Comparison of ENCODE assay signal across 8 cellular contexts in genomic region chr7:45259966-45260646, GRCh38.
DNase-seq lines count a peak whose midpoint lies in the region; ATAC-seq and TF ChIP-seq lines count a peak whose summit lies in the region.

No MANE protein-coding gene starts in this region.

- H3K36me3 ChIP-seq in brain microvascular endothelial cell (replicated peaks) = no peaks in the 10 kb centered on the region

- no peak overlapping the region for H3K27ac ChIP-seq in VCaP
- no peak overlapping the region for H3K27ac ChIP-seq in brain microvascular endothelial cell

- peak; percentile 76 for ATAC-seq in GM18868 (IDR thresholded peaks at IDR 0.05; ENCODE audit: unreplicated experiment)

- no peaks in the 10 kb centered on the region for H3K27me3 ChIP-seq in brain microvascular endothelial cell (replicated peaks)

- peak; percentile 100 for TF ChIP-seq CTCF in VCaP (conservative IDR thresholded peaks at IDR 0.05)
- TF ChIP-seq CTCF in brain microvascular endothelial cell (IDR thresholded peaks at IDR 0.05; ENCODE audit: low read depth, low read length, missing control alignments) = peak; percentile 100

- no peak overlapping the region for H3K4me3 ChIP-seq in brain microvascular endothelial cell (ENCODE audit: low read depth, low read length)

- DNase-seq in AG08396 (ENCODE audit: low spot score) (peak; percentile 70), KG1 (lab: John Stamatoyannopoulos, UW) (peak; percentile 23), brain microvascular endothelial cell (peak; percentile 7), iris pigment epithelial cell (ENCODE audit: low read depth) (peak; percentile 15), DMS114 treated with DMSO at 0.1 percent for 48 hours (lab: John Stamatoyannopoulos, UW; ENCODE audit: unreplicated experiment) (no peak)
- DNase-seq in stimulated activated CD4-positive, alpha-beta T cell treated with anti-CD3 and anti-CD28 coated beads, Interleukin-1b, Interleukin-23, amount 100 ng/mL, for 24 hours (ENCODE audit: low read depth in 4 of 4, low spot score in 1 of 4) = peak; percentile 55 to 77 (median 58)

- in situ Hi-C loops in brain microvascular endothelial cell (cut with HindIII; ENCODE audit: low pct_ligation_motif_present, low sequenced_read_pairs) = no loop called here
